15 cellular contexts compared by ENCODE assay signal in genomic region chr17:64134216-64134970, GRCh38. TPM values are rescaled to one million over a fixed set of nuclear protein-coding genes. Genes with fewer than 3 reads are reported as not detected.
A peak's percentile ranks its signal among the peaks of the same experiment; 100 is the strongest.
DNase-seq lines count a peak whose midpoint lies in the region; TF ChIP-seq lines count a peak whose summit lies in the region.
"Had no signal": no experiment of that assay in that cellular context is flagged by ENCODE, and none has a peak within 500 bp of the region (broad histone marks: within the 10 kb centered on the region; RNA-seq: fewer than 3 reads in every experiment).

No MANE protein-coding gene starts in this region.

- H3K9me3 ChIP-seq in endodermal cell (ENCODE audit: control insufficient read depth, low read length) (no peaks in the 10 kb centered on the region), liver (ENCODE audit: control insufficient read depth in 4 of 4, low read length in 3 of 4) (no peaks in the 10 kb centered on the region)
- H3K9me3 ChIP-seq: A549; BE2C; BLaER1 treated with 17β-estradiol and CSF1 and Interleukin-3, amounts not matched to agents 10 nM and 100 nM; HAP-1 had no signal

- H3K4me3 ChIP-seq in endodermal cell (ENCODE audit: low read length) = no peak overlapping the region
- H3K4me3 ChIP-seq in liver (ENCODE audit: low read depth in 1 of 3, low read length in 3 of 3) = no peak overlapping the region
- H3K4me3 ChIP-seq: A549; BLaER1 treated with 17β-estradiol and CSF1 and Interleukin-3, amounts not matched to agents 10 nM and 100 nM; HAP-1 had no signal

- TF ChIP-seq RAD21 in liver (IDR thresholded peaks at IDR 0.05) = peak; percentile 35 to 42

- H3K27me3 ChIP-seq in endodermal cell (ENCODE audit: control insufficient read depth, insufficient read depth, low read length, poor library complexity, severe bottlenecking) (peaks cover 16% of the 10 kb centered on the region), liver (ENCODE audit: control insufficient read depth in 4 of 4, insufficient read depth in 4 of 4, low read length in 3 of 4) (no peaks in the 10 kb centered on the region)
- H3K27me3 ChIP-seq: BE2C had no signal

- TF ChIP-seq CTCF in endodermal cell (conservative IDR thresholded peaks at IDR 0.05) (no peak), liver (IDR thresholded peaks at IDR 0.05; ENCODE audit: low read depth, low read length, missing input control) (no peak)

- H3K4me3 Mint-ChIP-seq in endodermal cell = no peak overlapping the region
- H3K4me3 Mint-ChIP-seq: CD14-positive monocyte, HFFc6 had no signal

- H3K27me3 Mint-ChIP-seq in endodermal cell (ENCODE audit: insufficient read depth) = peaks cover 19% of the 10 kb centered on the region
- H3K27me3 Mint-ChIP-seq: CD4-positive, alpha-beta T cell; CD8-positive, alpha-beta memory T cell had no signal

- H3K36me3 Mint-ChIP-seq in endodermal cell (ENCODE audit: low read depth) = no peaks in the 10 kb centered on the region

- no peaks in the 10 kb centered on the region for H3K4me1 Mint-ChIP-seq in endodermal cell

- H3K9ac ChIP-seq in endodermal cell (ENCODE audit: extremely low read depth, low read length, poor library complexity, severe bottlenecking) (no peak overlapping the region), liver (ENCODE audit: low read depth in 1 of 2, low read length in 2 of 2) (peak overlapping the region in 1 of 2 donors; percentile 19)
- H3K9ac ChIP-seq: BLaER1 treated with 17β-estradiol and CSF1 and Interleukin-3, amounts not matched to agents 10 nM and 100 nM had no signal

- 81 to 91% methylated on average over 3 to 6 of the region's 6 CpGs for WGBS in endodermal cell (ENCODE audit: insufficient coverage in 1 of 2, insufficient read length in 1 of 2), 2 experiments
- WGBS in liver = 45% methylated on average over 6 of the region's 6 CpGs

- DNase-seq in endodermal cell (peak; percentile 24), mucosa of gallbladder (ENCODE audit: low spot score) (peak; percentile 6), SKM-1 treated with dmso at 0.1 percent for 144 hours (lab: John Stamatoyannopoulos, UW; ENCODE audit: unreplicated experiment) (no peak), DMS153 treated with DMSO at 0.1 percent for 48 hours (lab: John Stamatoyannopoulos, UW; ENCODE audit: unreplicated experiment) (no peak), MV-4-11 (lab: John Stamatoyannopoulos, UW) (no peak)
- DNase-seq: CD4-positive, alpha-beta T cell; GOT3 had no signal

- H3K4me1 ChIP-seq in endodermal cell (ENCODE audit: control insufficient read depth, insufficient read depth, low read length) (no peaks in the 10 kb centered on the region), liver (ENCODE audit: control insufficient read depth in 4 of 4, insufficient read depth in 4 of 4, low read length in 3 of 4) (peaks cover 4 to 18% (median 13%) of the 10 kb centered on the region in 4 donors)
- H3K4me1 ChIP-seq: BE2C had no signal

- H3K36me3 ChIP-seq in endodermal cell (ENCODE audit: control insufficient read depth, insufficient read depth, low read length) = no peaks in the 10 kb centered on the region
- H3K36me3 ChIP-seq in liver (ENCODE audit: control insufficient read depth in 4 of 4, insufficient read depth in 3 of 4, low read depth in 1 of 4, low read length in 3 of 4) = no peaks in the 10 kb centered on the region
- H3K36me3 ChIP-seq: BE2C; BLaER1 treated with 17β-estradiol and CSF1 and Interleukin-3, amounts not matched to agents 10 nM and 100 nM had no signal

- H3K9me3 Mint-ChIP-seq in endodermal cell = no peaks in the 10 kb centered on the region
- H3K9me3 Mint-ChIP-seq: CD14-positive monocyte; CD4-positive, alpha-beta T cell; CD8-positive, alpha-beta memory T cell; HFFc6 had no signal

- H3K27ac Mint-ChIP-seq in endodermal cell = no peak overlapping the region
- H3K27ac Mint-ChIP-seq: HFFc6 had no signal

- H3K27ac ChIP-seq in endodermal cell (ENCODE audit: low read depth, low read length) = no peak overlapping the region
- H3K27ac ChIP-seq in liver (ENCODE audit: low read depth in 1 of 2, low read length in 2 of 2) = peak overlapping the region; percentile 65 to 83
- H3K27ac ChIP-seq: A549; BLaER1 treated with 17β-estradiol and CSF1 and Interleukin-3, amounts not matched to agents 10 nM and 100 nM had no signal

TF ChIP-seq in liver, 16 proteins besides CTCF, POLR2A, EP300 and RAD21:
- TF ChIP-seq NR2F2 (IDR thresholded peaks at IDR 0.05) (no peak), HNF4G (IDR thresholded peaks at IDR 0.05) (peak; percentile 53), RXRA (IDR thresholded peaks at IDR 0.05) (peak; percentile 45 to 55), GABPA (IDR thresholded peaks at IDR 0.05 in 1 of 2, conservative IDR thresholded peaks at IDR 0.05 in 1 of 2) (no peak), EGR1 (IDR thresholded peaks at IDR 0.05; ENCODE audit: low read depth in 2 of 2) (no peak), JUND (IDR thresholded peaks at IDR 0.05) (peak; percentile 42 to 54), YY1 (IDR thresholded peaks at IDR 0.05) (peak; percentile 37), REST (IDR thresholded peaks at IDR 0.05) (no peak), HNF4A (conservative IDR thresholded peaks at IDR 0.05) (peak; percentile 84 to 86), ZBTB33 (IDR thresholded peaks at IDR 0.05) (no peak), TAF1 (conservative IDR thresholded peaks at IDR 0.05) (no peak), ATF3 (IDR thresholded peaks at IDR 0.05) (no peak), FOXA1 (IDR thresholded peaks at IDR 0.05) (peak; percentile 82), FOXA2 (IDR thresholded peaks at IDR 0.05) (peak; percentile 91), SP1 (IDR thresholded peaks at IDR 0.05) (peak; percentile 74), MAX (IDR thresholded peaks at IDR 0.05) (peak; percentile 3)

RNA-seq across cellular contexts. Expression of gene ERN1, which starts 4.4 kb away (rescaled TPM):
- total RNA-seq in endodermal cell (10 to 100 TPM in 1 of 2 donors, 1 to 10 TPM in 1; 9.0 to 13.7 TPM), liver (10 to 100 TPM in 1 of 2 donors, 1 to 10 TPM in 1; 7.5 to 35.1 TPM), mucosa of gallbladder (41.6 TPM)
- 3.0 TPM for polyA plus RNA-seq in endodermal cell (2013, experiment 1 of 2)
- 3.6 TPM for polyA plus RNA-seq in endodermal cell (2013, experiment 2 of 2)
- polyA plus RNA-seq in liver = 10 to 100 TPM in 1 of 2 donors, 1 to 10 TPM in 1; 6.3 to 22.3 TPM

Comparison
In these comparisons a context has a peak if more than half of its experiments do, and no peak if none do; other contexts are left out.
1. DNase-seq: peak in endodermal cell (single experiment) and mucosa of gallbladder (single experiment); none in SKM-1 treated with dmso at 0.1 percent for 144 hours (single experiment), DMS153 treated with DMSO at 0.1 percent for 48 hours (single experiment) and MV-4-11 (single experiment).